ENCODE assay signal across 18 cellular contexts in genomic region chr1:181219938-181220337, GRCh38.
DNase-seq lines count a peak whose midpoint lies in the region; ATAC-seq and TF ChIP-seq lines count a peak whose summit lies in the region.
"Had no signal": no experiment of that assay in that cellular context is flagged by ENCODE, and none has a peak within 500 bp of the region (broad histone marks: within the 10 kb centered on the region; RNA-seq: fewer than 3 reads in every experiment).

No MANE protein-coding gene starts in this region.

- ATAC-seq in HCT116: peak; percentile 50; the same call in 1 of the 2 replicates

- no peaks in the 10 kb centered on the region for H3K9me3 ChIP-seq in HCT116 (ENCODE audit: control insufficient read depth in 1 of 2, insufficient read depth in 1 of 2, low read depth in 1 of 2, low read length in 2 of 2)

- no peaks in the 10 kb centered on the region for H3K36me3 ChIP-seq in HCT116 (ENCODE audit: control insufficient read depth in 1 of 2, insufficient read depth in 2 of 2, low read length in 2 of 2)

- peak overlapping the region; percentile 31 for H2AFZ ChIP-seq in HCT116 (ENCODE audit: low read depth, low read length, poor library complexity, severe bottlenecking)
- H2AFZ ChIP-seq: PC-9 had no signal

- H3K4me3 ChIP-seq in HCT116 (replicated peaks in 1 of 2; ENCODE audit: low read depth in 1 of 2, low read length in 2 of 2): no peak overlapping the region
- H3K4me3 ChIP-seq in epithelial cell of esophagus (ENCODE audit: low read length): no peak overlapping the region
- H3K4me3 ChIP-seq: PC-9, SK-N-MC had no signal

- intact Hi-C loops in HCT116 (cut with micrococcal nuclease): no loop called here

- no peaks in the 10 kb centered on the region for H3K9me2 ChIP-seq in HCT116 (ENCODE audit: insufficient read depth)

- BruUV-seq in HCT116 (replicated peaks; lab: Mats Ljungman, UMichigan): no TSS peak

- no peaks in the 10 kb centered on the region for H3K27me3 ChIP-seq in HCT116 (ENCODE audit: insufficient read depth, low read length)

- TF ChIP-seq CTCF in HCT116 (IDR thresholded peaks at IDR 0.05 in 2 of 3, conservative IDR thresholded peaks at IDR 0.05 in 1 of 3; ENCODE audit: borderline replicate concordance in 1 of 3, insufficient read depth in 1 of 3, low read depth in 2 of 3, low read length in 2 of 3): no peak
- no peak for TF ChIP-seq CTCF in RWPE1 (conservative IDR thresholded peaks at IDR 0.05; ENCODE audit: low read depth)
- no peak for TF ChIP-seq CTCF in epithelial cell of esophagus (IDR thresholded peaks at IDR 0.05; ENCODE audit: insufficient read depth, low read depth, low read length, missing control alignments)

- CTCF ChIA-PET in HCT116 (lab: Charles Lee): no interaction called here
- CTCF ChIA-PET in RWPE1 (lab: Yijun Ruan, JAX): no interaction called here

- H3K9ac ChIP-seq in HCT116 (ENCODE audit: low read length): no peak overlapping the region

- TF ChIP-seq POLR2A in HCT116 (IDR thresholded peaks at IDR 0.05; ENCODE audit: borderline replicate concordance, extremely low read depth, insufficient read depth, insufficient read length): no peak

- no peak for TF ChIP-seq RAD21 in HCT116 (IDR thresholded peaks at IDR 0.05; ENCODE audit: low read depth)

- RAD21 ChIA-PET in HCT116 (lab: Charles Lee; ENCODE audit: low non-redundant PET in 1 of 2, low total read pairs in 2 of 2, uncharacterized antibody in 2 of 2, unreplicated experiment in 2 of 2): no interaction called here

- H3K27ac ChIP-seq in HCT116 (ENCODE audit: low read depth, low read length) (no peak overlapping the region), RWPE1 (no peak overlapping the region)
- H3K27ac ChIP-seq: PC-9, SK-N-MC had no signal

- no peak for DNase-seq in HCT116 (ENCODE audit: low read depth, low spot score)
- peak; percentile 13 for DNase-seq in RWPE1 (ENCODE audit: low spot score)
- DNase-seq in epithelial cell of esophagus (ENCODE audit: low read depth): peak; percentile 68
- peak; percentile 14 for DNase-seq in iris pigment epithelial cell (ENCODE audit: low read depth)
- no peak for DNase-seq in NCI-H2171 (lab: John Stamatoyannopoulos, UW)
- no peak for DNase-seq in NCI-H146 treated with DMSO at 0.1 percent for 48 hours (lab: John Stamatoyannopoulos, UW; ENCODE audit: unreplicated experiment)
- no peak for DNase-seq in D341Med (ENCODE audit: low spot score)
- DNase-seq: C1 segment of cervical spinal cord, GF-D8, H9, MV-4-11, NCI-H1417 treated with DMSO at 0.1 percent for 48 hours, NCI-H2029, NCI-H510A, NCI-H82, PC-9, Right ventricle myocardium superior had no signal

- POLR2A ChIA-PET in HCT116 (lab: Charles Lee) (no interaction called here), RWPE1 (lab: Yijun Ruan, JAX; ENCODE audit: low non-redundant PET) (no interaction called here)

- peaks cover 0 to 5% of the 10 kb centered on the region in 2 experiments; a peak in 1 of 4 replicates for H3K4me1 ChIP-seq in HCT116 (ENCODE audit: control insufficient read depth in 1 of 2, insufficient read depth in 2 of 2, low read length in 2 of 2)

- no peaks in the 10 kb centered on the region for H3K79me2 ChIP-seq in HCT116 (ENCODE audit: insufficient read depth, low read length)

- no peaks in the 10 kb centered on the region for H4K20me1 ChIP-seq in HCT116 (ENCODE audit: insufficient read depth)

- H3K4me2 ChIP-seq in HCT116 (ENCODE audit: low read length): no peak overlapping the region
- H3K4me2 ChIP-seq: PC-9 had no signal

TF ChIP-seq in HCT116, 20 proteins besides CTCF, POLR2A, EP300 and RAD21:
- TF ChIP-seq CBX3 (IDR thresholded peaks at IDR 0.05; ENCODE audit: low read depth) (no peak), SP1 (IDR thresholded peaks at IDR 0.05; ENCODE audit: low read depth) (no peak), ZNF274 (IDR thresholded peaks at IDR 0.05; ENCODE audit: low read depth, low read length) (no peak), EZH2phosphoT487 (IDR thresholded peaks at IDR 0.05; ENCODE audit: borderline replicate concordance) (no peak), REST (IDR thresholded peaks at IDR 0.05; ENCODE audit: low read depth) (no peak), CEBPB (IDR thresholded peaks at IDR 0.05; ENCODE audit: low read depth) (no peak), FOSL1 (IDR thresholded peaks at IDR 0.05; ENCODE audit: low read depth) (no peak), YY1 (IDR thresholded peaks at IDR 0.05; ENCODE audit: extremely low read depth, insufficient replicate concordance, low read depth, low read length) (no peak), SRF (IDR thresholded peaks at IDR 0.05; ENCODE audit: low read depth) (no peak), TCF7L2 (IDR thresholded peaks at IDR 0.05; ENCODE audit: borderline replicate concordance, extremely low read depth, insufficient read depth, insufficient read length) (no peak), MAX (IDR thresholded peaks at IDR 0.05) (no peak), SIN3A (IDR thresholded peaks at IDR 0.05; ENCODE audit: low read depth) (no peak), JUND (IDR thresholded peaks at IDR 0.05) (no peak), POLR2AphosphoS5 (IDR thresholded peaks at IDR 0.05; ENCODE audit: low read depth, low read length) (no peak), EZH2 (IDR thresholded peaks at IDR 0.05) (no peak), ZFX (IDR thresholded peaks at IDR 0.05) (no peak), EGR1 (IDR thresholded peaks at IDR 0.05; ENCODE audit: low read depth) (no peak)
- TF ChIP-seq, protein P1, sequence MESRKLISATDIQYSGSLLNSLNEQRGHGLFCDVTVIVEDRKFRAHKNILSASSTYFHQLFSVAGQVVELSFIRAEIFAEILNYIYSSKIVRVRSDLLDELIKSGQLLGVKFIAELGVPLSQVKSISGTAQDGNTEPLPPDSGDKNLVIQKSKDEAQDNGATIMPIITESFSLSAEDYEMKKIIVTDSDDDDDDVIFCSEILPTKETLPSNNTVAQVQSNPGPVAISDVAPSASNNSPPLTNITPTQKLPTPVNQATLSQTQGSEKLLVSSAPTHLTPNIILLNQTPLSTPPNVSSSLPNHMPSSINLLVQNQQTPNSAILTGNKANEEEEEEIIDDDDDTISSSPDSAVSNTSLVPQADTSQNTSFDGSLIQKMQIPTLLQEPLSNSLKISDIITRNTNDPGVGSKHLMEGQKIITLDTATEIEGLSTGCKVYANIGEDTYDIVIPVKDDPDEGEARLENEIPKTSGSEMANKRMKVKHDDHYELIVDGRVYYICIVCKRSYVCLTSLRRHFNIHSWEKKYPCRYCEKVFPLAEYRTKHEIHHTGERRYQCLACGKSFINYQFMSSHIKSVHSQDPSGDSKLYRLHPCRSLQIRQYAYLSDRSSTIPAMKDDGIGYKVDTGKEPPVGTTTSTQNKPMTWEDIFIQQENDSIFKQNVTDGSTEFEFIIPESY (IDR thresholded peaks at IDR 0.05; ENCODE audit: extremely low read depth, insufficient replicate concordance, low read length): no peak
- TF ChIP-seq, protein P2, sequence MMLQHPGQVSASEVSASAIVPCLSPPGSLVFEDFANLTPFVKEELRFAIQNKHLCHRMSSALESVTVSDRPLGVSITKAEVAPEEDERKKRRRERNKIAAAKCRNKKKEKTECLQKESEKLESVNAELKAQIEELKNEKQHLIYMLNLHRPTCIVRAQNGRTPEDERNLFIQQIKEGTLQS (IDR thresholded peaks at IDR 0.05): no peak

Comparison
In these comparisons a context has a peak if more than half of its experiments do, and no peak if none do; other contexts are left out.
1. DNase-seq: peak in RWPE1 (single experiment), epithelial cell of esophagus (single experiment) and iris pigment epithelial cell (single experiment); none in HCT116 (single experiment), NCI-H2171 (single experiment), NCI-H146 treated with DMSO at 0.1 percent for 48 hours (single experiment) and D341Med (single experiment).